Comparison of ENCODE assay signal across 27 cellular contexts in genomic region chr16:19767497-19767896, GRCh38.
"Had no signal": no experiment of that assay in that cellular context is flagged by ENCODE, and none has a peak within 500 bp of the region (broad histone marks: within the 10 kb centered on the region; RNA-seq: fewer than 3 reads in every experiment).

No MANE protein-coding gene starts in this region.

- H3K27ac ChIP-seq: Peyer's patch, RWPE1, SJCRH30, WERI-Rb-1 had no signal

- H3K4me1 ChIP-seq: Peyer's patch had no signal

- H3K27me3 ChIP-seq: Peyer's patch, SJCRH30 had no signal

- H3K27ac Mint-ChIP-seq: activated CD4-positive, alpha-beta memory T cell treated with anti-CD3 and anti-CD28 coated beads, Interleukin-2, amount 10 ng/mL, durations not matched to agents 7 days and 5 days; activated CD4-positive, alpha-beta T cell treated with anti-CD3 and anti-CD28 coated beads for 36 hours; activated naive CD4-positive, alpha-beta T cell treated with anti-CD3 and anti-CD28 coated beads for 36 hours; activated naive CD8-positive, alpha-beta T cell; activated T-helper 17 cell treated with anti-CD3 and anti-CD28 coated beads, Interleukin-2, amount 50 U/mL, for 72 hours had no signal

- H3K4me1 Mint-ChIP-seq: activated CD4-positive, alpha-beta memory T cell treated with anti-CD3 and anti-CD28 coated beads, Interleukin-2, amount 10 ng/mL, durations not matched to agents 7 days and 5 days; activated CD4-positive, alpha-beta T cell treated with anti-CD3 and anti-CD28 coated beads for 36 hours; activated T-helper 17 cell treated with anti-CD3 and anti-CD28 coated beads, Interleukin-2, amount 50 U/mL, for 72 hours had no signal

- H3K9me3 ChIP-seq: Peyer's patch, SK-N-SH had no signal

- H3K4me3 ChIP-seq: Peyer's patch, SJCRH30 had no signal

- H3K9ac ChIP-seq: SK-N-SH had no signal

- DNase-seq: activated CD4-positive, alpha-beta memory T cell treated with anti-CD3 and anti-CD28 coated beads, Interleukin-2, amount 10 ng/mL, durations not matched to agents 7 days and 5 days; activated CD4-positive, alpha-beta T cell treated with anti-CD3 and anti-CD28 coated beads for 36 hours; activated CD4-positive, alpha-beta T cell treated with anti-CD3 and anti-CD28 coated beads, Interleukin-2, amount 50 U/mL, for 1 hour; activated gamma-delta T cell; activated naive CD4-positive, alpha-beta T cell treated with anti-CD3 and anti-CD28 coated beads for 36 hours; activated T-cell treated with anti-CD3 and anti-CD28 coated beads for 4 hours; activated T-cell treated with anti-CD3 and anti-CD28 coated beads, Interleukin-2, amount 50 U/mL, for 48 hours; amygdala; central memory CD4-positive, alpha-beta T cell; KG1; NCI-H1048; NCI-H146; NCI-H1930; NCI-H345; NCI-H510A; NCI-H526 treated with DMSO at 0.1 percent for 48 hours; NCI-H82; NK-92 treated with Interleukin-12 subunit alpha and Interleukin-12 subunit beta, amount 100 ng/mL, for 24 hours; Peyer's patch; Right ventricle myocardium superior; SJCRH30; SK-N-SH; T-helper 1 cell; WERI-Rb-1 had no signal

- H3K4me3 Mint-ChIP-seq: activated CD4-positive, alpha-beta memory T cell treated with anti-CD3 and anti-CD28 coated beads, Interleukin-2, amount 10 ng/mL, durations not matched to agents 7 days and 5 days; activated CD4-positive, alpha-beta T cell treated with anti-CD3 and anti-CD28 coated beads for 36 hours; activated naive CD4-positive, alpha-beta T cell treated with anti-CD3 and anti-CD28 coated beads for 36 hours; activated naive CD8-positive, alpha-beta T cell; activated T-helper 17 cell treated with anti-CD3 and anti-CD28 coated beads, Interleukin-2, amount 50 U/mL, for 72 hours had no signal

- H3K36me3 ChIP-seq: Peyer's patch, SJCRH30, WERI-Rb-1 had no signal

- H3K27me3 Mint-ChIP-seq: activated CD4-positive, alpha-beta memory T cell treated with anti-CD3 and anti-CD28 coated beads, Interleukin-2, amount 10 ng/mL, durations not matched to agents 7 days and 5 days; activated CD4-positive, alpha-beta T cell treated with anti-CD3 and anti-CD28 coated beads for 36 hours; activated T-helper 17 cell treated with anti-CD3 and anti-CD28 coated beads, Interleukin-2, amount 50 U/mL, for 72 hours had no signal

- H3K4me2 ChIP-seq: SK-N-SH had no signal

- ATAC-seq: activated CD4-positive, alpha-beta T cell treated with anti-CD3 and anti-CD28 coated beads for 36 hours; activated T-helper 17 cell treated with anti-CD3 and anti-CD28 coated beads, Interleukin-2, amount 50 U/mL, for 72 hours had no signal
